29 cellular contexts compared by ENCODE assay signal in genomic region chr4:126533176-126533575, GRCh38.
DNase-seq lines count a peak whose midpoint lies in the region; ATAC-seq, FAIRE-seq and TF ChIP-seq lines count a peak whose summit lies in the region.
"Had no signal": no experiment of that assay in that cellular context is flagged by ENCODE, and none has a peak within 500 bp of the region (broad histone marks: within the 10 kb centered on the region; RNA-seq: fewer than 3 reads in every experiment).

No MANE protein-coding gene starts in this region.

- H3K36me3 ChIP-seq in GM23248 (ENCODE audit: low read depth) (no peaks in the 10 kb centered on the region), astrocyte (ENCODE audit: insufficient read depth, low read length) (no peaks in the 10 kb centered on the region), gastrocnemius medialis (no peaks in the 10 kb centered on the region)
- H3K36me3 ChIP-seq: left lung had no signal

- H4K20me1 ChIP-seq in GM23248 (ENCODE audit: insufficient read depth): no peaks in the 10 kb centered on the region
- H4K20me1 ChIP-seq in astrocyte (ENCODE audit: insufficient read depth, low read length): no peaks in the 10 kb centered on the region

- H3F3A ChIP-seq in GM23248 (ENCODE audit: insufficient read depth): no peaks in the 10 kb centered on the region

- DNase-seq in GM23248: peak; percentile 2
- peak; percentile 25 for DNase-seq in astrocyte (ENCODE audit: low read depth)
- peak; percentile 58 for DNase-seq in fibroblast of peridontal ligament (ENCODE audit: extremely low read depth)
- peak; percentile 62 for DNase-seq in retina
- DNase-seq in gastrocnemius medialis: no peak
- DNase-seq in activated T-cell treated with anti-CD3 and anti-CD28 coated beads, Interleukin-2, amount 50 U/mL, for 48 hours: no peak
- DNase-seq in posterior vena cava (ENCODE audit: low spot score): no peak
- DNase-seq: activated CD4-positive, alpha-beta memory T cell treated with anti-CD3 and anti-CD28 coated beads, Interleukin-2, amount 10 ng/mL, durations not matched to agents 7 days and 5 days; activated CD4-positive, CD25-positive, alpha-beta regulatory T cell treated with anti-CD3 and anti-CD28 coated beads, Interleukin-2, amount 50 U/mL, for 72 hours; body of pancreas; Calu3; effector CD8-positive, alpha-beta T cell; hippocampal formation; Karpas-422; left lung; mesendoderm; NCI-H146; NCI-H2107; nucleus accumbens; stimulated activated CD4-positive, alpha-beta T cell treated with anti-CD3 and anti-CD28 coated beads, Interleukin-2, amount 100 ng/mL, for 24 hours; T-helper 17 cell; trophoblast cell had no signal

- no peak for FAIRE-seq in astrocyte (lab: Jason Lieb, UNC)
- FAIRE-seq: colon, GM12878 had no signal

- in situ Hi-C loops in GM23248 (cut with MboI): no loop called here
- in situ Hi-C loops in gastrocnemius medialis (cut with MboI; ENCODE audit: low sequenced_read_pairs in 4 of 4): loop anchor here in 1 of 4 donors (25.0 kb wide), 1 partner anchor 104 kb away; no protein-coding TSS in a partner anchor

- no peaks in the 10 kb centered on the region for H3K36me3 Mint-ChIP-seq in astrocyte (ENCODE audit: low read depth, unreplicated experiment)
- H3K36me3 Mint-ChIP-seq: activated naive CD8-positive, alpha-beta T cell had no signal

- H3K4me2 ChIP-seq in GM23248 (ENCODE audit: unreplicated experiment) (no peak overlapping the region), astrocyte (ENCODE audit: low read length) (no peak overlapping the region)

- H3K4me3 ChIP-seq in GM23248 (no peak overlapping the region), astrocyte (ENCODE audit: insufficient read depth, low read depth, low read length) (no peak overlapping the region), gastrocnemius medialis (no peak overlapping the region)
- H3K4me3 ChIP-seq: body of pancreas, GM12878, left lung had no signal

- H3K4me1 ChIP-seq in GM23248 (ENCODE audit: insufficient read depth) (no peaks in the 10 kb centered on the region), astrocyte (ENCODE audit: insufficient read depth, low read length) (no peaks in the 10 kb centered on the region), gastrocnemius medialis (no peaks in the 10 kb centered on the region)
- H3K4me1 ChIP-seq: body of pancreas, left lung had no signal

- TF ChIP-seq CTCF in astrocyte (IDR thresholded peaks at IDR 0.05; ENCODE audit: insufficient read depth, low read depth, low read length) (no peak), gastrocnemius medialis (IDR thresholded peaks at IDR 0.05 in 4 of 5, conservative IDR thresholded peaks at IDR 0.05 in 1 of 5) (no peak)

- H3K9me3 Mint-ChIP-seq in astrocyte (ENCODE audit: unreplicated experiment): no peaks in the 10 kb centered on the region
- H3K9me3 Mint-ChIP-seq: activated CD4-positive, alpha-beta memory T cell treated with anti-CD3 and anti-CD28 coated beads, Interleukin-2, amount 10 ng/mL, durations not matched to agents 7 days and 5 days had no signal

- no peak for TF ChIP-seq POLR2A in gastrocnemius medialis (IDR thresholded peaks at IDR 0.05)

- intact Hi-C loops in gastrocnemius medialis (cut with DNase I; ENCODE audit: low total_unique reads): no loop called here
- intact Hi-C loops in posterior vena cava (cut with DNase I): no loop called here

- H3K27me3 ChIP-seq in GM23248 (replicated peaks; ENCODE audit: insufficient read depth) (no peaks in the 10 kb centered on the region), astrocyte (ENCODE audit: insufficient read depth, low read length) (no peaks in the 10 kb centered on the region), gastrocnemius medialis (no peaks in the 10 kb centered on the region)
- H3K27me3 ChIP-seq: body of pancreas, left lung had no signal

- H3K4me1 Mint-ChIP-seq in astrocyte (ENCODE audit: low read depth, unreplicated experiment): no peaks in the 10 kb centered on the region
- H3K4me1 Mint-ChIP-seq: activated CD4-positive, alpha-beta memory T cell treated with anti-CD3 and anti-CD28 coated beads, Interleukin-2, amount 10 ng/mL, durations not matched to agents 7 days and 5 days; T-helper 17 cell had no signal

- H3K27me3 Mint-ChIP-seq in astrocyte (ENCODE audit: low read depth, unreplicated experiment): no peaks in the 10 kb centered on the region
- H3K27me3 Mint-ChIP-seq: activated CD4-positive, alpha-beta memory T cell treated with anti-CD3 and anti-CD28 coated beads, Interleukin-2, amount 10 ng/mL, durations not matched to agents 7 days and 5 days; activated naive CD8-positive, alpha-beta T cell; T-helper 17 cell had no signal

- no peaks in the 10 kb centered on the region for H3K9me3 ChIP-seq in GM23248 (ENCODE audit: low read depth)
- no peaks in the 10 kb centered on the region for H3K9me3 ChIP-seq in astrocyte (ENCODE audit: insufficient read depth, low read depth, low read length)
- H3K9me3 ChIP-seq in gastrocnemius medialis: no peaks in the 10 kb centered on the region
- H3K9me3 ChIP-seq: body of pancreas, left lung had no signal

- H3K79me2 ChIP-seq in GM23248 (ENCODE audit: insufficient read depth) (no peaks in the 10 kb centered on the region), astrocyte (ENCODE audit: insufficient read depth, low read length) (no peaks in the 10 kb centered on the region)

- H3K9me2 ChIP-seq in GM23248 (ENCODE audit: insufficient read depth): no peaks in the 10 kb centered on the region; the same call in none of the 2 replicates

- H3K27ac ChIP-seq in GM23248: no peak overlapping the region
- no peak overlapping the region for H3K27ac ChIP-seq in astrocyte (ENCODE audit: low read depth, low read length)
- H3K27ac ChIP-seq in gastrocnemius medialis: no peak overlapping the region
- H3K27ac ChIP-seq: body of pancreas, C4-2B, HL-60, left lung had no signal

- no peak overlapping the region for H3K27ac Mint-ChIP-seq in astrocyte (ENCODE audit: unreplicated experiment)
- H3K27ac Mint-ChIP-seq: activated CD4-positive, alpha-beta memory T cell treated with anti-CD3 and anti-CD28 coated beads, Interleukin-2, amount 10 ng/mL, durations not matched to agents 7 days and 5 days; activated naive CD8-positive, alpha-beta T cell; T-helper 17 cell had no signal

- no peak for ATAC-seq in gastrocnemius medialis
- no peak for ATAC-seq in HG02798 (IDR thresholded peaks at IDR 0.05; ENCODE audit: poor library complexity, unreplicated experiment)
- ATAC-seq: body of pancreas, GM12878, left lung, SK-N-SH treated with all-trans-retinoic acid at 6 μM for 48 hours, T-helper 17 cell had no signal

- H2AFZ ChIP-seq in GM23248 (no peak overlapping the region), astrocyte (ENCODE audit: low read depth, low read length) (no peak overlapping the region)

- 30% methylated on average over 3 of the region's 3 CpGs for WGBS in GM23248 (ENCODE audit: low coverage in 1 of 2, low lambda C conversion rate in 2 of 2, missing lambda C conversion rate in 2 of 2), 2 experiments

- H3K9ac ChIP-seq in GM23248 (no peak overlapping the region), astrocyte (ENCODE audit: low read length) (no peak overlapping the region)

- H3K4me3 Mint-ChIP-seq in astrocyte (ENCODE audit: unreplicated experiment): no peak overlapping the region
- H3K4me3 Mint-ChIP-seq: activated CD4-positive, alpha-beta memory T cell treated with anti-CD3 and anti-CD28 coated beads, Interleukin-2, amount 10 ng/mL, durations not matched to agents 7 days and 5 days; activated naive CD8-positive, alpha-beta T cell; T-helper 17 cell had no signal

Comparison
In these comparisons a context has a peak if more than half of its experiments do, and no peak if none do; other contexts are left out.
1. DNase-seq: peak in GM23248 (single experiment), astrocyte (single experiment), fibroblast of peridontal ligament (single experiment) and retina (single experiment); none in gastrocnemius medialis (0 of 2), activated T-cell treated with anti-CD3 and anti-CD28 coated beads, Interleukin-2, amount 50 U/mL, for 48 hours (0 of 2) and posterior vena cava (single experiment).